ENCODE assay signal across 19 cellular contexts in the genomic region with DNA sequence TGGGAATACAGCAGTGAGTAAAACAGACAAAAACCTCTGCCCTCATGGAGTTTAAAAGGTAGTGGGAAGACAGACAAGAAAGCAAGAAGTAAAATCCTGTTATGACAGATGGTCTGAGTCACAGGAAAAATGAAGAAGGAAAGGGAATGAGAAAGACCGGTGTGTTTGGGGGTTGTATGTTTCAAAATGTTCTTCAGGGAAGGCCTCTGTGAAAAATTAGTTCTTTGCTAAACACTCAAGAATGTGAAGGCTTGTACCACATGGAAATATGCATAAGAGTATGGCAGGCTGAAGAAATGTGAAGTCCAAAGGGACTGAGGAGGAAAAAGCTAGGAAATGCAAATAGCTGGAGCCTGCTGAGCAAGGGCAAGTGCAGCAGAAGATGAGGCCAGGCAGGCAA.
DNase-seq lines count a peak whose midpoint lies in the region; TF ChIP-seq lines count a peak whose summit lies in the region.
"Had no signal": no experiment of that assay in that cellular context is flagged by ENCODE, and none has a peak within 500 bp of the region (broad histone marks: within the 10 kb centered on the region; RNA-seq: fewer than 3 reads in every experiment).

No MANE protein-coding gene starts in this region.

- intact Hi-C loops in activated T-helper 1 cell treated with anti-CD3 and anti-CD28 coated beads, Interleukin-12 subunit alpha, Interleukin-12 subunit beta, Interleukin-2, Interleukin-4 antibody, amounts not matched to agents 30 ng/mL and 10 ng/mL and 1 ng/mL, durations not matched to agents 14 hours and 24 hours and 36 hours (cut with micrococcal nuclease): no loop called here

- peaks cover 2% of the 10 kb centered on the region; the same call in 1 of the 2 replicates for H3K27me3 Mint-ChIP-seq in HFFc6 (ENCODE audit: insufficient read depth)
- H3K27me3 Mint-ChIP-seq in activated T-helper 1 cell treated with anti-CD3 and anti-CD28 coated beads, Interleukin-12 subunit alpha, Interleukin-12 subunit beta, Interleukin-2, Interleukin-4 antibody, amounts not matched to agents 30 ng/mL and 10 ng/mL and 1 ng/mL, durations not matched to agents 14 hours and 24 hours and 36 hours (ENCODE audit: insufficient read depth): no peaks in the 10 kb centered on the region
- H3K27me3 Mint-ChIP-seq: CD4-positive, alpha-beta T cell had no signal

- H3K4me3 Mint-ChIP-seq in HFFc6: peak overlapping the region; percentile 18
- H3K4me3 Mint-ChIP-seq in activated T-helper 1 cell treated with anti-CD3 and anti-CD28 coated beads, Interleukin-12 subunit alpha, Interleukin-12 subunit beta, Interleukin-2, Interleukin-4 antibody, amounts not matched to agents 30 ng/mL and 10 ng/mL and 1 ng/mL, durations not matched to agents 14 hours and 24 hours and 36 hours: no peak overlapping the region
- H3K4me3 Mint-ChIP-seq: CD4-positive, alpha-beta T cell had no signal

- peaks cover 0 to 21% (median 0%) of the 10 kb centered on the region in 4 donors for H3K4me1 ChIP-seq in tibial nerve
- H3K4me1 ChIP-seq: esophagus squamous epithelium had no signal

- no peak for TF ChIP-seq POLR2A in tibial nerve (IDR thresholded peaks at IDR 0.05)

- TF ChIP-seq CTCF in HFFc6 (IDR thresholded peaks at IDR 0.05): no peak
- no peak for TF ChIP-seq CTCF in kidney epithelial cell (IDR thresholded peaks at IDR 0.05; ENCODE audit: insufficient read depth, low read length, poor library complexity, severe bottlenecking)
- no peak for TF ChIP-seq CTCF in tibial nerve (IDR thresholded peaks at IDR 0.05)

- peak overlapping the region in 1 of 4 donors; percentile 74 for H3K27ac ChIP-seq in tibial nerve
- H3K27ac ChIP-seq: esophagus squamous epithelium, HL-60, KMS-11, neutrophil, skin epidermis had no signal

- no peaks in the 10 kb centered on the region for H3K27me3 ChIP-seq in kidney epithelial cell (ENCODE audit: control insufficient read depth, insufficient read depth, low read length)
- H3K27me3 ChIP-seq in tibial nerve: no peaks in the 10 kb centered on the region
- H3K27me3 ChIP-seq: esophagus squamous epithelium, neutrophil had no signal

- H3K4me3 ChIP-seq in kidney epithelial cell (ENCODE audit: low read depth, low read length) (no peak overlapping the region), tibial nerve (no peak overlapping the region)
- H3K4me3 ChIP-seq: esophagus squamous epithelium, skin epidermis had no signal

- no peaks in the 10 kb centered on the region for H3K36me3 ChIP-seq in kidney epithelial cell (ENCODE audit: control insufficient read depth, insufficient read depth, low read length)
- no peaks in the 10 kb centered on the region for H3K36me3 ChIP-seq in tibial nerve
- H3K36me3 ChIP-seq: esophagus squamous epithelium, neutrophil had no signal

- 53 to 74% methylated on average over 1 of the region's 1 CpG for WGBS in tibial nerve, 2 donors

- DNase-seq in HFFc6: peak; percentile 67
- peak; percentile 33 for DNase-seq in dedifferentiated amniotic fluid mesenchymal stem cell (ENCODE audit: extremely low spot score)
- peak; percentile 12 for DNase-seq in kidney epithelial cell (ENCODE audit: low read depth)
- peak; percentile 41 for DNase-seq in superior temporal gyrus (ENCODE audit: extremely low spot score)
- DNase-seq in activated T-helper 1 cell treated with anti-CD3 and anti-CD28 coated beads, Interleukin-12 subunit alpha, Interleukin-12 subunit beta, Interleukin-2, Interleukin-4 antibody, amounts not matched to agents 30 ng/mL and 10 ng/mL and 1 ng/mL, durations not matched to agents 14 hours and 24 hours and 36 hours (ENCODE audit: low spot score): no peak
- no peak for DNase-seq in tibial nerve (ENCODE audit: low spot score in 2 of 2)
- no peak for DNase-seq in NCI-H2227 (lab: John Stamatoyannopoulos, UW; ENCODE audit: unreplicated experiment)
- DNase-seq: activated CD4-positive, alpha-beta T cell treated with anti-CD3 and anti-CD28 coated beads for 4 hours; CD4-positive, alpha-beta T cell; cortex of kidney; esophagus squamous epithelium; NCI-H1436 treated with DMSO at 0.1 percent for 48 hours; SHP77 treated with DMSO at 0.1 percent for 48 hours; stimulated activated naive CD4-positive, alpha-beta T cell treated with Interleukin-2 at 50 U/mL for 16 hours; T1000 had no signal

- H3K36me3 Mint-ChIP-seq in HFFc6 (ENCODE audit: low read depth): no peaks in the 10 kb centered on the region
- no peaks in the 10 kb centered on the region for H3K36me3 Mint-ChIP-seq in activated T-helper 1 cell treated with anti-CD3 and anti-CD28 coated beads, Interleukin-12 subunit alpha, Interleukin-12 subunit beta, Interleukin-2, Interleukin-4 antibody, amounts not matched to agents 30 ng/mL and 10 ng/mL and 1 ng/mL, durations not matched to agents 14 hours and 24 hours and 36 hours (ENCODE audit: low read depth)

- peaks cover 51% of the 10 kb centered on the region for H3K4me1 Mint-ChIP-seq in HFFc6 (ENCODE audit: low read depth)
- H3K4me1 Mint-ChIP-seq in activated T-helper 1 cell treated with anti-CD3 and anti-CD28 coated beads, Interleukin-12 subunit alpha, Interleukin-12 subunit beta, Interleukin-2, Interleukin-4 antibody, amounts not matched to agents 30 ng/mL and 10 ng/mL and 1 ng/mL, durations not matched to agents 14 hours and 24 hours and 36 hours (ENCODE audit: low read depth): no peaks in the 10 kb centered on the region

- H3K27ac Mint-ChIP-seq in HFFc6: peak overlapping the region; percentile 84
- H3K27ac Mint-ChIP-seq in activated T-helper 1 cell treated with anti-CD3 and anti-CD28 coated beads, Interleukin-12 subunit alpha, Interleukin-12 subunit beta, Interleukin-2, Interleukin-4 antibody, amounts not matched to agents 30 ng/mL and 10 ng/mL and 1 ng/mL, durations not matched to agents 14 hours and 24 hours and 36 hours: no peak overlapping the region
- H3K27ac Mint-ChIP-seq: CD4-positive, alpha-beta T cell had no signal

- no peaks in the 10 kb centered on the region for H3K9me3 ChIP-seq in tibial nerve
- H3K9me3 ChIP-seq: esophagus squamous epithelium, neutrophil had no signal

- TF ChIP-seq EP300 in tibial nerve (IDR thresholded peaks at IDR 0.05): no peak

- no peaks in the 10 kb centered on the region for H3K9me3 Mint-ChIP-seq in HFFc6
- no peaks in the 10 kb centered on the region for H3K9me3 Mint-ChIP-seq in activated T-helper 1 cell treated with anti-CD3 and anti-CD28 coated beads, Interleukin-12 subunit alpha, Interleukin-12 subunit beta, Interleukin-2, Interleukin-4 antibody, amounts not matched to agents 30 ng/mL and 10 ng/mL and 1 ng/mL, durations not matched to agents 14 hours and 24 hours and 36 hours
- H3K9me3 Mint-ChIP-seq: CD4-positive, alpha-beta T cell had no signal

Comparison
In these comparisons a context has a peak if more than half of its experiments do, and no peak if none do; other contexts are left out.
1. DNase-seq: peak in HFFc6 (single experiment), dedifferentiated amniotic fluid mesenchymal stem cell (single experiment), kidney epithelial cell (single experiment) and superior temporal gyrus (single experiment); none in activated T-helper 1 cell treated with anti-CD3 and anti-CD28 coated beads, Interleukin-12 subunit alpha, Interleukin-12 subunit beta, Interleukin-2, Interleukin-4 antibody, amounts not matched to agents 30 ng/mL and 10 ng/mL and 1 ng/mL, durations not matched to agents 14 hours and 24 hours and 36 hours (single experiment), tibial nerve (0 of 2) and NCI-H2227 (single experiment).